1 cellular context compared by ENCODE assay signal in the genomic region with DNA sequence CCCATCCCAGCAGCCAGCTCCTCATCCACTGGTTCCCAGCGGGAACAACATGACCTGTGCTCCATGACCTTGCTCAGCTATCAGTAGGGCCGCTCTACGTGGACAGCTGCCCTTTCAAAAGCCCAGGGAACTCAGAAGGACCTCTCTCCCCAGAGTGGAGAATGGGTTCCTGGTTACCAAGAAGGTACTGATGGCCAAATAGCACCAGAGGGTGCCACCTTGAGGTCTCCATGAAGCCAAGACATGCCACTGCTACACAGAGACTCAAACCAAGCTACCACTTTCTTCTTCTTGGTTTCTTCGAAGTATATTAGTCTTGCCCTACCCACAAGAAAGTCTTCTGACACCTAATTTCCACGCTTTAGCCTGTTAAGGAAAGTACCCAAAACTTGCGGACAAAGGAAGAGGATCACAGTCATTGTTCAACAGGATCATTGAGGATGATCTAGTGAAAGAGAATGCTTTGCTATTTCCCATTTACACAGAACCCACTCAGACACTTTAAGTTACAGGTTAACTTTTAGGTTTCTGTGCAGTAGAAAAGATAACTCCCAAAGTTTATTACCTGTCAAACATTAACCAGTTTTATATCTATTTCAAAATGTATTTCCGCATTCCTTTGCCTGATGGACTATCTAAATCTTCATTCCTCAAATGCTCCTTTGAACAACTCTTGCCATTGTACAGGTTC.
A peak's percentile ranks its signal among the peaks of the same experiment; 100 is the strongest.
TF ChIP-seq lines count a peak whose summit lies in the region.

No MANE protein-coding gene starts in this region.

TF ChIP-seq in HepG2, 621 proteins besides CTCF, POLR2A, EP300 and RAD21 (continued from another document and continues in another):
- TF ChIP-seq, protein P1, sequence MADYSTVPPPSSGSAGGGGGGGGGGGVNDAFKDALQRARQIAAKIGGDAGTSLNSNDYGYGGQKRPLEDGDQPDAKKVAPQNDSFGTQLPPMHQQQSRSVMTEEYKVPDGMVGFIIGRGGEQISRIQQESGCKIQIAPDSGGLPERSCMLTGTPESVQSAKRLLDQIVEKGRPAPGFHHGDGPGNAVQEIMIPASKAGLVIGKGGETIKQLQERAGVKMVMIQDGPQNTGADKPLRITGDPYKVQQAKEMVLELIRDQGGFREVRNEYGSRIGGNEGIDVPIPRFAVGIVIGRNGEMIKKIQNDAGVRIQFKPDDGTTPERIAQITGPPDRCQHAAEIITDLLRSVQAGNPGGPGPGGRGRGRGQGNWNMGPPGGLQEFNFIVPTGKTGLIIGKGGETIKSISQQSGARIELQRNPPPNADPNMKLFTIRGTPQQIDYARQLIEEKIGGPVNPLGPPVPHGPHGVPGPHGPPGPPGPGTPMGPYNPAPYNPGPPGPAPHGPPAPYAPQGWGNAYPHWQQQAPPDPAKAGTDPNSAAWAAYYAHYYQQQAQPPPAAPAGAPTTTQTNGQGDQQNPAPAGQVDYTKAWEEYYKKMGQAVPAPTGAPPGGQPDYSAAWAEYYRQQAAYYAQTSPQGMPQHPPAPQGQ (CRISPR knock-in tag; IDR thresholded peaks at IDR 0.05; ENCODE audit: borderline replicate concordance) = no peak
- TF ChIP-seq ZNF496 (CRISPR knock-in tag; IDR thresholded peaks at IDR 0.05; ENCODE audit: insufficient replicate concordance) = no peak
- peak; percentile 42; the same call in 1 of the 2 replicates for TF ChIP-seq ZFX (CRISPR knock-in tag; IDR thresholded peaks at IDR 0.05; ENCODE audit: low read depth)
- no peak for TF ChIP-seq HOXA7 (CRISPR knock-in tag; IDR thresholded peaks at IDR 0.05)
- TF ChIP-seq SRY (CRISPR knock-in tag; IDR thresholded peaks at IDR 0.05) = no peak
- no peak for TF ChIP-seq HOXA9 (CRISPR knock-in tag; IDR thresholded peaks at IDR 0.05; ENCODE audit: borderline replicate concordance)
- no peak for TF ChIP-seq ZNF850 (CRISPR knock-in tag; conservative IDR thresholded peaks at IDR 0.05)
- TF ChIP-seq KLF16 (CRISPR knock-in tag; IDR thresholded peaks at IDR 0.05) = peak in 1 of 2 experiments; percentile 57; a peak in 2 of 4 replicates
- no peak for TF ChIP-seq ZNF552 (CRISPR knock-in tag; IDR thresholded peaks at IDR 0.05; ENCODE audit: borderline replicate concordance)
- TF ChIP-seq ATM (IDR thresholded peaks at IDR 0.05; ENCODE audit: borderline replicate concordance) = no peak
- 0 out of 2 replicates have a peak, but pooled peaks have one; percentile 16 for TF ChIP-seq HMG20A (CRISPR knock-in tag; IDR thresholded peaks at IDR 0.05; ENCODE audit: borderline replicate concordance)
- TF ChIP-seq ZNF749 (CRISPR knock-in tag; IDR thresholded peaks at IDR 0.05; ENCODE audit: borderline replicate concordance) = no peak
- no peak for TF ChIP-seq MYNN (CRISPR knock-in tag; IDR thresholded peaks at IDR 0.05; ENCODE audit: low read depth)
- TF ChIP-seq, protein P2, sequence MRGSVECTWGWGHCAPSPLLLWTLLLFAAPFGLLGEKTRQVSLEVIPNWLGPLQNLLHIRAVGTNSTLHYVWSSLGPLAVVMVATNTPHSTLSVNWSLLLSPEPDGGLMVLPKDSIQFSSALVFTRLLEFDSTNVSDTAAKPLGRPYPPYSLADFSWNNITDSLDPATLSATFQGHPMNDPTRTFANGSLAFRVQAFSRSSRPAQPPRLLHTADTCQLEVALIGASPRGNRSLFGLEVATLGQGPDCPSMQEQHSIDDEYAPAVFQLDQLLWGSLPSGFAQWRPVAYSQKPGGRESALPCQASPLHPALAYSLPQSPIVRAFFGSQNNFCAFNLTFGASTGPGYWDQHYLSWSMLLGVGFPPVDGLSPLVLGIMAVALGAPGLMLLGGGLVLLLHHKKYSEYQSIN (CRISPR knock-in tag; IDR thresholded peaks at IDR 0.05; ENCODE audit: borderline replicate concordance) = no peak
- no peak for TF ChIP-seq GATAD1 (CRISPR knock-in tag; IDR thresholded peaks at IDR 0.05)
- TF ChIP-seq GTF3A (CRISPR knock-in tag; conservative IDR thresholded peaks at IDR 0.05) = no peak
- TF ChIP-seq NFE2L2 (IDR thresholded peaks at IDR 0.05; ENCODE audit: low read length) = no peak
- TF ChIP-seq MAF1 (CRISPR knock-in tag; IDR thresholded peaks at IDR 0.05; ENCODE audit: borderline replicate concordance) = no peak
- no peak; the same call in 1 of the 2 replicates for TF ChIP-seq ZFY (CRISPR knock-in tag; IDR thresholded peaks at IDR 0.05)
- no peak for TF ChIP-seq TRIM24 (CRISPR knock-in tag; IDR thresholded peaks at IDR 0.05)
- TF ChIP-seq, protein P3, sequence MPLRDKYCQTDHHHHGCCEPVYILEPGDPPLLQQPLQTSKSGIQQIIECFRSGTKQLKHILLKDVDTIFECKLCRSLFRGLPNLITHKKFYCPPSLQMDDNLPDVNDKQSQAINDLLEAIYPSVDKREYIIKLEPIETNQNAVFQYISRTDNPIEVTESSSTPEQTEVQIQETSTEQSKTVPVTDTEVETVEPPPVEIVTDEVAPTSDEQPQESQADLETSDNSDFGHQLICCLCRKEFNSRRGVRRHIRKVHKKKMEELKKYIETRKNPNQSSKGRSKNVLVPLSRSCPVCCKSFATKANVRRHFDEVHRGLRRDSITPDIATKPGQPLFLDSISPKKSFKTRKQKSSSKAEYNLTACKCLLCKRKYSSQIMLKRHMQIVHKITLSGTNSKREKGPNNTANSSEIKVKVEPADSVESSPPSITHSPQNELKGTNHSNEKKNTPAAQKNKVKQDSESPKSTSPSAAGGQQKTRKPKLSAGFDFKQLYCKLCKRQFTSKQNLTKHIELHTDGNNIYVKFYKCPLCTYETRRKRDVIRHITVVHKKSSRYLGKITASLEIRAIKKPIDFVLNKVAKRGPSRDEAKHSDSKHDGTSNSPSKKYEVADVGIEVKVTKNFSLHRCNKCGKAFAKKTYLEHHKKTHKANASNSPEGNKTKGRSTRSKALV (CRISPR knock-in tag; IDR thresholded peaks at IDR 0.05) = no peak
- TF ChIP-seq ZNF652 (CRISPR knock-in tag; IDR thresholded peaks at IDR 0.05; ENCODE audit: borderline replicate concordance, low read depth) = peak; percentile 28; the same call in 1 of the 2 replicates
- TF ChIP-seq ZSCAN9 (CRISPR knock-in tag; IDR thresholded peaks at IDR 0.05; ENCODE audit: borderline replicate concordance) = peak; percentile 37; the same call in 1 of the 2 replicates
- no peak for TF ChIP-seq SRF (IDR thresholded peaks at IDR 0.05; ENCODE audit: low read depth, low read length)
- TF ChIP-seq, protein P4, sequence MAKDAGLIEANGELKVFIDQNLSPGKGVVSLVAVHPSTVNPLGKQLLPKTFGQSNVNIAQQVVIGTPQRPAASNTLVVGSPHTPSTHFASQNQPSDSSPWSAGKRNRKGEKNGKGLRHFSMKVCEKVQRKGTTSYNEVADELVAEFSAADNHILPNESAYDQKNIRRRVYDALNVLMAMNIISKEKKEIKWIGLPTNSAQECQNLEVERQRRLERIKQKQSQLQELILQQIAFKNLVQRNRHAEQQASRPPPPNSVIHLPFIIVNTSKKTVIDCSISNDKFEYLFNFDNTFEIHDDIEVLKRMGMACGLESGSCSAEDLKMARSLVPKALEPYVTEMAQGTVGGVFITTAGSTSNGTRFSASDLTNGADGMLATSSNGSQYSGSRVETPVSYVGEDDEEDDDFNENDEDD (CRISPR knock-in tag; IDR thresholded peaks at IDR 0.05; ENCODE audit: borderline replicate concordance) = no peak
- TF ChIP-seq, protein P5, sequence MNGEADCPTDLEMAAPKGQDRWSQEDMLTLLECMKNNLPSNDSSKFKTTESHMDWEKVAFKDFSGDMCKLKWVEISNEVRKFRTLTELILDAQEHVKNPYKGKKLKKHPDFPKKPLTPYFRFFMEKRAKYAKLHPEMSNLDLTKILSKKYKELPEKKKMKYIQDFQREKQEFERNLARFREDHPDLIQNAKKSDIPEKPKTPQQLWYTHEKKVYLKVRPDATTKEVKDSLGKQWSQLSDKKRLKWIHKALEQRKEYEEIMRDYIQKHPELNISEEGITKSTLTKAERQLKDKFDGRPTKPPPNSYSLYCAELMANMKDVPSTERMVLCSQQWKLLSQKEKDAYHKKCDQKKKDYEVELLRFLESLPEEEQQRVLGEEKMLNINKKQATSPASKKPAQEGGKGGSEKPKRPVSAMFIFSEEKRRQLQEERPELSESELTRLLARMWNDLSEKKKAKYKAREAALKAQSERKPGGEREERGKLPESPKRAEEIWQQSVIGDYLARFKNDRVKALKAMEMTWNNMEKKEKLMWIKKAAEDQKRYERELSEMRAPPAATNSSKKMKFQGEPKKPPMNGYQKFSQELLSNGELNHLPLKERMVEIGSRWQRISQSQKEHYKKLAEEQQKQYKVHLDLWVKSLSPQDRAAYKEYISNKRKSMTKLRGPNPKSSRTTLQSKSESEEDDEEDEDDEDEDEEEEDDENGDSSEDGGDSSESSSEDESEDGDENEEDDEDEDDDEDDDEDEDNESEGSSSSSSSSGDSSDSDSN (CRISPR knock-in tag; IDR thresholded peaks at IDR 0.05) = peak; percentile 25; the same call in 1 of the 2 replicates
- TF ChIP-seq HES4 (CRISPR knock-in tag; IDR thresholded peaks at IDR 0.05; ENCODE audit: borderline replicate concordance) = no peak
- no peak for TF ChIP-seq JARID2 (CRISPR knock-in tag; IDR thresholded peaks at IDR 0.05; ENCODE audit: insufficient replicate concordance)
- TF ChIP-seq SOX6 (IDR thresholded peaks at IDR 0.05) = no peak
- TF ChIP-seq SOX6 (CRISPR knock-in tag; IDR thresholded peaks at IDR 0.05) = peak; percentile 88
- no peak for TF ChIP-seq JUND (CRISPR knock-in tag; IDR thresholded peaks at IDR 0.05)
- TF ChIP-seq NCOR1 (IDR thresholded peaks at IDR 0.05; ENCODE audit: borderline replicate concordance, low read length) = peak; percentile 69; the same call in 1 of the 2 replicates
- TF ChIP-seq, protein P6, sequence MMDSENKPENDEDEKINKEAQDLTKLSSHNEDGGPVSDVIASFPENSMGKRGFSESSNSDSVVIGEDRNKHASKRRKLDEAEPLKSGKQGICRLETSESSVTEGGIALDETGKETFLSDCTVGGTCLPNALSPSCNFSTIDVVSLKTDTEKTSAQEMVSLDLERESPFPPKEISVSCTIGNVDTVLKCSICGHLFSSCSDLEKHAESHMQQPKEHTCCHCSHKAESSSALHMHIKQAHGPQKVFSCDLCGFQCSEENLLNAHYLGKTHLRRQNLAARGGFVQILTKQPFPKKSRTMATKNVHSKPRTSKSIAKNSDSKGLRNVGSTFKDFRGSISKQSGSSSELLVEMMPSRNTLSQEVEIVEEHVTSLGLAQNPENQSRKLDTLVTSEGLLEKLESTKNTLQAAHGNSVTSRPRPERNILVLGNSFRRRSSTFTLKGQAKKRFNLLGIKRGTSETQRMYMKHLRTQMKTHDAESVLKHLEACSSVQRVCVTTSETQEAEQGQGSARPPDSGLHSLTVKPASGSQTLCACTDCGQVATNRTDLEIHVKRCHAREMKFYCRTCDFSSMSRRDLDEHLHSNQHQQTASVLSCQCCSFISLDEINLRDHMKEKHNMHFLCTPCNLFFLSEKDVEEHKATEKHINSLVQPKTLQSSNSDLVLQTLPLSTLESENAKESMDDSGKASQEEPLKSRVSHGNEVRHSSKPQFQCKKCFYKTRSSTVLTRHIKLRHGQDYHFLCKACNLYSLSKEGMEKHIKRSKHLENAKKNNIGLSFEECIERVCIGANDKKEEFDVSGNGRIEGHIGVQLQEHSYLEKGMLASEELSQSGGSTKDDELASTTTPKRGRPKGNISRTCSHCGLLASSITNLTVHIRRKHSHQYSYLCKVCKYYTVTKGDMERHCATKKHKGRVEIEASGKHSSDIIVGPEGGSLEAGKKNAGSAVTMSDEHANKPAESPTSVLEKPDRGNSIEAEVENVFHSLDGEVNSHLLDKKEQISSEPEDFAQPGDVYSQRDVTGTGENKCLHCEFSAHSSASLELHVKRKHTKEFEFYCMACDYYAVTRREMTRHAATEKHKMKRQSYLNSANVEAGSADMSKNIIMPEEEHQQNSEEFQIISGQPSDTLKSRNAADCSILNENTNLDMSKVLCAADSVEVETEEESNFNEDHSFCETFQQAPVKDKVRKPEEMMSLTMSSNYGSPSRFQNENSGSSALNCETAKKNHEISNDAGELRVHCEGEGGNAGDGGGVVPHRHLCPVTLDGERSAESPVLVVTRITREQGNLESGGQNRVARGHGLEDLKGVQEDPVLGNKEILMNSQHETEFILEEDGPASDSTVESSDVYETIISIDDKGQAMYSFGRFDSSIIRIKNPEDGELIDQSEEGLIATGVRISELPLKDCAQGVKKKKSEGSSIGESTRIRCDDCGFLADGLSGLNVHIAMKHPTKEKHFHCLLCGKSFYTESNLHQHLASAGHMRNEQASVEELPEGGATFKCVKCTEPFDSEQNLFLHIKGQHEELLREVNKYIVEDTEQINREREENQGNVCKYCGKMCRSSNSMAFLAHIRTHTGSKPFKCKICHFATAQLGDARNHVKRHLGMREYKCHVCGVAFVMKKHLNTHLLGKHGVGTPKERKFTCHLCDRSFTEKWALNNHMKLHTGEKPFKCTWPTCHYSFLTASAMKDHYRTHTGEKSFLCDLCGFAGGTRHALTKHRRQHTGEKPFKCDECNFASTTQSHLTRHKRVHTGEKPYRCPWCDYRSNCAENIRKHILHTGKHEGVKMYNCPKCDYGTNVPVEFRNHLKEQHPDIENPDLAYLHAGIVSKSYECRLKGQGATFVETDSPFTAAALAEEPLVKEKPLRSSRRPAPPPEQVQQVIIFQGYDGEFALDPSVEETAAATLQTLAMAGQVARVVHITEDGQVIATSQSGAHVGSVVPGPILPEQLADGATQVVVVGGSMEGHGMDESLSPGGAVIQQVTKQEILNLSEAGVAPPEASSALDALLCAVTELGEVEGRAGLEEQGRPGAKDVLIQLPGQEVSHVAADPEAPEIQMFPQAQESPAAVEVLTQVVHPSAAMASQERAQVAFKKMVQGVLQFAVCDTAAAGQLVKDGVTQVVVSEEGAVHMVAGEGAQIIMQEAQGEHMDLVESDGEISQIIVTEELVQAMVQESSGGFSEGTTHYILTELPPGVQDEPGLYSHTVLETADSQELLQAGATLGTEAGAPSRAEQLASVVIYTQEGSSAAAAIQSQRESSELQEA (CRISPR knock-in tag; IDR thresholded peaks at IDR 0.05; ENCODE audit: not compliant biosample characterization) = no peak
- no peak for TF ChIP-seq CHCHD3 (CRISPR knock-in tag; IDR thresholded peaks at IDR 0.05)
- peak; percentile 54; the same call in 1 of the 2 replicates for TF ChIP-seq REPIN1 (CRISPR knock-in tag; IDR thresholded peaks at IDR 0.05; ENCODE audit: borderline replicate concordance, low read depth)
- no peak for TF ChIP-seq ZNF557 (CRISPR knock-in tag; IDR thresholded peaks at IDR 0.05)
- TF ChIP-seq, protein P7, sequence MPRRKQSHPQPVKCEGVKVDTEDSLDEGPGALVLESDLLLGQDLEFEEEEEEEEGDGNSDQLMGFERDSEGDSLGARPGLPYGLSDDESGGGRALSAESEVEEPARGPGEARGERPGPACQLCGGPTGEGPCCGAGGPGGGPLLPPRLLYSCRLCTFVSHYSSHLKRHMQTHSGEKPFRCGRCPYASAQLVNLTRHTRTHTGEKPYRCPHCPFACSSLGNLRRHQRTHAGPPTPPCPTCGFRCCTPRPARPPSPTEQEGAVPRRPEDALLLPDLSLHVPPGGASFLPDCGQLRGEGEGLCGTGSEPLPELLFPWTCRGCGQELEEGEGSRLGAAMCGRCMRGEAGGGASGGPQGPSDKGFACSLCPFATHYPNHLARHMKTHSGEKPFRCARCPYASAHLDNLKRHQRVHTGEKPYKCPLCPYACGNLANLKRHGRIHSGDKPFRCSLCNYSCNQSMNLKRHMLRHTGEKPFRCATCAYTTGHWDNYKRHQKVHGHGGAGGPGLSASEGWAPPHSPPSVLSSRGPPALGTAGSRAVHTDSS (CRISPR knock-in tag; conservative IDR thresholded peaks at IDR 0.05) = 0 out of 2 replicates have a peak, but pooled peaks have one; percentile 26
- TF ChIP-seq, protein P8, sequence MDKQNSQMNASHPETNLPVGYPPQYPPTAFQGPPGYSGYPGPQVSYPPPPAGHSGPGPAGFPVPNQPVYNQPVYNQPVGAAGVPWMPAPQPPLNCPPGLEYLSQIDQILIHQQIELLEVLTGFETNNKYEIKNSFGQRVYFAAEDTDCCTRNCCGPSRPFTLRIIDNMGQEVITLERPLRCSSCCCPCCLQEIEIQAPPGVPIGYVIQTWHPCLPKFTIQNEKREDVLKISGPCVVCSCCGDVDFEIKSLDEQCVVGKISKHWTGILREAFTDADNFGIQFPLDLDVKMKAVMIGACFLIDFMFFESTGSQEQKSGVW (CRISPR knock-in tag; IDR thresholded peaks at IDR 0.05; ENCODE audit: borderline replicate concordance) = no peak
- no peak for TF ChIP-seq SMARCC2 (IDR thresholded peaks at IDR 0.05)
- no peak for TF ChIP-seq ZNF34 (CRISPR knock-in tag; IDR thresholded peaks at IDR 0.05; ENCODE audit: borderline replicate concordance)
- no peak for TF ChIP-seq TBX2 (CRISPR knock-in tag; IDR thresholded peaks at IDR 0.05; ENCODE audit: borderline replicate concordance)
